Comparison of ENCODE assay signal across 8 cellular contexts in genomic region chr15:96053039-96054021, GRCh38.
A peak's percentile ranks its signal among the peaks of the same experiment; 100 is the strongest.
DNase-seq lines count a peak whose midpoint lies in the region; ATAC-seq and TF ChIP-seq lines count a peak whose summit lies in the region.

No MANE protein-coding gene starts in this region.

- no peak for DNase-seq in activated naive CD8-positive, alpha-beta T cell treated with anti-CD3 and anti-CD28 coated beads, Interleukin-2, amount 50 U/mL, for 24 hours
- DNase-seq in foreskin melanocyte (peak; percentile 55), neural crest cell (ENCODE audit: low read depth, low spot score) (peak; percentile 42), SIG-M5 (lab: John Stamatoyannopoulos, UW) (no peak)
- no peak for DNase-seq in activated CD4-positive, alpha-beta T cell treated with anti-CD3 and anti-CD28 coated beads, Interleukin-2, amount 50 U/mL, for 48 hours
- DNase-seq in activated CD8-positive, alpha-beta T cell treated with anti-CD3 and anti-CD28 coated beads for 36 hours, result no peak

- H3K4me3 Mint-ChIP-seq in activated naive CD8-positive, alpha-beta T cell, result peak overlapping the region; percentile 36
- H3K4me3 Mint-ChIP-seq in activated naive CD8-positive, alpha-beta T cell treated with anti-CD3 and anti-CD28 coated beads, Interleukin-2, amount 50 U/mL, for 24 hours, result no peak overlapping the region
- H3K4me3 Mint-ChIP-seq in neural crest cell, result peak overlapping the region; percentile 75
- H3K4me3 Mint-ChIP-seq in activated CD8-positive, alpha-beta T cell treated with anti-CD3 and anti-CD28 coated beads for 36 hours, result no peak overlapping the region

- no peak overlapping the region for H3K27ac Mint-ChIP-seq in activated naive CD8-positive, alpha-beta T cell
- H3K27ac Mint-ChIP-seq in activated naive CD8-positive, alpha-beta T cell treated with anti-CD3 and anti-CD28 coated beads, Interleukin-2, amount 50 U/mL, for 24 hours, result no peak overlapping the region
- peak overlapping the region; percentile 90 for H3K27ac Mint-ChIP-seq in neural crest cell (ENCODE audit: unreplicated experiment)
- H3K27ac Mint-ChIP-seq in activated CD8-positive, alpha-beta T cell treated with anti-CD3 and anti-CD28 coated beads for 36 hours, result no peak overlapping the region

- no peak for TF ChIP-seq CTCF in neural crest cell (conservative IDR thresholded peaks at IDR 0.05)
- no peak for TF ChIP-seq CTCF in activated CD8-positive, alpha-beta T cell treated with anti-CD3 and anti-CD28 coated beads for 36 hours (IDR thresholded peaks at IDR 0.05)

- H3K27me3 Mint-ChIP-seq in activated naive CD8-positive, alpha-beta T cell, result peaks cover 31% of the 10 kb centered on the region
- H3K27me3 Mint-ChIP-seq in activated naive CD8-positive, alpha-beta T cell treated with anti-CD3 and anti-CD28 coated beads, Interleukin-2, amount 50 U/mL, for 24 hours, result peaks cover 42% of the 10 kb centered on the region
- H3K27me3 Mint-ChIP-seq in neural crest cell (ENCODE audit: low read depth), result no peaks in the 10 kb centered on the region
- H3K27me3 Mint-ChIP-seq in activated CD8-positive, alpha-beta T cell treated with anti-CD3 and anti-CD28 coated beads for 36 hours, result peaks cover 37% of the 10 kb centered on the region

- no peak for ATAC-seq in activated naive CD8-positive, alpha-beta T cell treated with anti-CD3 and anti-CD28 coated beads, Interleukin-2, amount 50 U/mL, for 24 hours
- ATAC-seq in activated CD8-positive, alpha-beta T cell treated with anti-CD3 and anti-CD28 coated beads for 36 hours, result no peak

- CTCF ChIA-PET in activated CD8-positive, alpha-beta T cell treated with anti-CD3 and anti-CD28 coated beads for 36 hours (lab: Charles Lee), result no interaction called here

- no peaks in the 10 kb centered on the region for H3K36me3 Mint-ChIP-seq in activated naive CD8-positive, alpha-beta T cell
- H3K36me3 Mint-ChIP-seq in activated naive CD8-positive, alpha-beta T cell treated with anti-CD3 and anti-CD28 coated beads, Interleukin-2, amount 50 U/mL, for 24 hours (ENCODE audit: low read depth), result no peaks in the 10 kb centered on the region
- H3K36me3 Mint-ChIP-seq in neural crest cell (ENCODE audit: low read depth), result no peaks in the 10 kb centered on the region
- H3K36me3 Mint-ChIP-seq in activated CD8-positive, alpha-beta T cell treated with anti-CD3 and anti-CD28 coated beads for 36 hours (ENCODE audit: low read depth), result no peaks in the 10 kb centered on the region

- POLR2A ChIA-PET in activated CD8-positive, alpha-beta T cell treated with anti-CD3 and anti-CD28 coated beads for 36 hours (lab: Charles Lee), result no interaction called here

- H3K4me1 Mint-ChIP-seq in activated naive CD8-positive, alpha-beta T cell (ENCODE audit: low read depth), result peaks cover 7% of the 10 kb centered on the region
- peaks cover 4% of the 10 kb centered on the region for H3K4me1 Mint-ChIP-seq in activated naive CD8-positive, alpha-beta T cell treated with anti-CD3 and anti-CD28 coated beads, Interleukin-2, amount 50 U/mL, for 24 hours
- H3K4me1 Mint-ChIP-seq in neural crest cell, result peaks cover 48% of the 10 kb centered on the region
- peaks cover 8% of the 10 kb centered on the region for H3K4me1 Mint-ChIP-seq in activated CD8-positive, alpha-beta T cell treated with anti-CD3 and anti-CD28 coated beads for 36 hours (ENCODE audit: low read depth)

- H3K9me3 Mint-ChIP-seq in activated naive CD8-positive, alpha-beta T cell (ENCODE audit: low read depth), result peaks cover 3% of the 10 kb centered on the region
- peaks cover 7% of the 10 kb centered on the region for H3K9me3 Mint-ChIP-seq in activated naive CD8-positive, alpha-beta T cell treated with anti-CD3 and anti-CD28 coated beads, Interleukin-2, amount 50 U/mL, for 24 hours
- peaks cover 7% of the 10 kb centered on the region for H3K9me3 Mint-ChIP-seq in neural crest cell
- no peaks in the 10 kb centered on the region for H3K9me3 Mint-ChIP-seq in activated CD8-positive, alpha-beta T cell treated with anti-CD3 and anti-CD28 coated beads for 36 hours

- intact Hi-C loops in activated CD8-positive, alpha-beta T cell treated with anti-CD3 and anti-CD28 coated beads for 36 hours (cut with micrococcal nuclease), result no loop called here

TF ChIP-seq in PFSK-1, 5 proteins besides CTCF, POLR2A, EP300 and RAD21:
- no peak for TF ChIP-seq TAF1 (IDR thresholded peaks at IDR 0.05; ENCODE audit: borderline replicate concordance, insufficient read depth, low read length)
- no peak for TF ChIP-seq REST (IDR thresholded peaks at IDR 0.05; ENCODE audit: insufficient read depth in 1 of 2, low read depth in 2 of 2, low read length in 2 of 2)
- peak; percentile 69 for TF ChIP-seq FOXP2 (optimal IDR thresholded peaks at IDR 0.05; ENCODE audit: borderline replicate concordance, extremely low read depth, extremely low read length, insufficient read depth)

Comparison
In these comparisons a context has a peak if more than half of its experiments do, and no peak if none do; other contexts are left out.
1. H3K4me3 Mint-ChIP-seq: peak in activated naive CD8-positive, alpha-beta T cell (single experiment) and neural crest cell (single experiment); none in activated naive CD8-positive, alpha-beta T cell treated with anti-CD3 and anti-CD28 coated beads, Interleukin-2, amount 50 U/mL, for 24 hours (single experiment) and activated CD8-positive, alpha-beta T cell treated with anti-CD3 and anti-CD28 coated beads for 36 hours (single experiment).
2. DNase-seq: peak in foreskin melanocyte (single experiment) and neural crest cell (single experiment); none in activated naive CD8-positive, alpha-beta T cell treated with anti-CD3 and anti-CD28 coated beads, Interleukin-2, amount 50 U/mL, for 24 hours (single experiment), SIG-M5 (single experiment), activated CD4-positive, alpha-beta T cell treated with anti-CD3 and anti-CD28 coated beads, Interleukin-2, amount 50 U/mL, for 48 hours (0 of 2) and activated CD8-positive, alpha-beta T cell treated with anti-CD3 and anti-CD28 coated beads for 36 hours (single experiment).